14 cellular contexts compared by ENCODE assay signal in the genomic region with DNA sequence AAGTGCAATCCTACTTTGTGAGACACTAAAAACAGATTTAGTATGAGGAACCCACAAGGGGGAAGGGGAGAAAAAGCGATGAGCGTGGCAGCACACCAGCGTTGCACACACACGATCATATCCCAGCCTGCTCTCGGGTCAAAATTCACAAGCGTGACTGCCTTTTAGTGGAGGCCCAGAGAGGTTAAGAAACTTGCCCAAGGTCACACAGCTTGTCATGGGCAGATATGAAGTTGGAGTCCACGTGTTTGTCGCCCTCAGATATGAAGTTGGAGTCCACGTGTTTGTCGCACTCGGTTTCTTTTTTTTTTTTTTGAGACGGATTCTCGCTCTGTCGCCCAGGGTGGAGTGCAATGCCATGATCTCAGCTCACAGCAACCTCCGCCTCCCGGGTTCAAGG.
"Had no signal": no experiment of that assay in that cellular context is flagged by ENCODE, and none has a peak within 500 bp of the region (broad histone marks: within the 10 kb centered on the region; RNA-seq: fewer than 3 reads in every experiment).

No MANE protein-coding gene starts in this region.

- H3K27ac ChIP-seq: neural progenitor cell, pancreas, suprapubic skin, thyroid gland had no signal

- H3K27me3 Mint-ChIP-seq: naive thymus-derived CD8-positive, alpha-beta T cell; progenitor cell of endocrine pancreas; type B pancreatic cell had no signal

- H3K4me3 Mint-ChIP-seq: naive thymus-derived CD8-positive, alpha-beta T cell; neural progenitor cell; stimulated activated effector memory CD8-positive, alpha-beta T cell treated with anti-CD3 and anti-CD28 coated beads, Interleukin-12 subunit alpha, Interleukin-12 subunit beta, amount 100 ng/mL, for 72 hours; type B pancreatic cell had no signal

- H3K9me3 ChIP-seq: heart left ventricle, left lung, pancreas, suprapubic skin, thyroid gland had no signal

- H3K9me3 Mint-ChIP-seq: naive thymus-derived CD8-positive, alpha-beta T cell; neural progenitor cell; stimulated activated effector memory CD8-positive, alpha-beta T cell treated with anti-CD3 and anti-CD28 coated beads, Interleukin-12 subunit alpha, Interleukin-12 subunit beta, amount 100 ng/mL, for 72 hours; type B pancreatic cell had no signal

- H3K36me3 ChIP-seq: neural progenitor cell, pancreas had no signal

- H3K27ac Mint-ChIP-seq: naive thymus-derived CD8-positive, alpha-beta T cell; neural progenitor cell; progenitor cell of endocrine pancreas; stimulated activated effector memory CD8-positive, alpha-beta T cell treated with anti-CD3 and anti-CD28 coated beads, Interleukin-12 subunit alpha, Interleukin-12 subunit beta, amount 100 ng/mL, for 72 hours; type B pancreatic cell had no signal

- H3K4me1 ChIP-seq: neural progenitor cell, pancreas had no signal

- H3K4me3 ChIP-seq: heart left ventricle, left lung, neural progenitor cell, pancreas, suprapubic skin, thyroid gland had no signal

- DNase-seq: effector memory CD4-positive, alpha-beta T cell; stimulated activated CD4-positive, alpha-beta T cell treated with anti-CD3 and anti-CD28 coated beads, Interleukin-4, amount 100 ng/mL, for 1 hour; stimulated activated CD8-positive, alpha-beta memory T cell treated with anti-CD3 and anti-CD28 coated beads, Interleukin-4, amount 100 ng/mL, for 48 hours; stimulated activated naive CD8-positive, alpha-beta T cell treated with anti-CD3 and anti-CD28 coated beads, Interleukin-15, Interleukin-2, amounts not matched to agents 100 U/mL and 50 U/mL, for 24 hours; thyroid gland had no signal

- H3K27me3 ChIP-seq: heart left ventricle, left lung, neural progenitor cell, pancreas, suprapubic skin, thyroid gland had no signal
